ENCODE assay signal across 24 cellular contexts in genomic region chr6:6746970-6747338, GRCh38.
"Had no signal": no experiment of that assay in that cellular context is flagged by ENCODE, and none has a peak within 500 bp of the region (broad histone marks: within the 10 kb centered on the region; RNA-seq: fewer than 3 reads in every experiment).

No MANE protein-coding gene starts in this region.

- H3K9me3 Mint-ChIP-seq: activated CD4-positive, alpha-beta T cell treated with anti-CD3 and anti-CD28 coated beads, Interleukin-2, amount 10 ng/mL, durations not matched to agents 7 days and 5 days; activated naive CD4-positive, alpha-beta T cell treated with anti-CD3 and anti-CD28 coated beads, Interleukin-2, amount 50 U/mL, for 24 hours; activated T-helper 1 cell treated with anti-CD3 and anti-CD28 coated beads, Interleukin-12 subunit alpha, Interleukin-12 subunit beta, Interleukin-2, Interleukin-4 antibody, amounts not matched to agents 30 ng/mL and 10 ng/mL and 1 ng/mL, durations not matched to agents 14 hours and 24 hours and 36 hours; central memory CD8-positive, alpha-beta T cell; stimulated activated effector memory CD8-positive, alpha-beta T cell treated with anti-CD3 and anti-CD28 coated beads, Interleukin-12 subunit alpha, Interleukin-12 subunit beta, amount 100 ng/mL, for 72 hours; stimulated activated naive CD8-positive, alpha-beta T cell treated with anti-CD3 and anti-CD28 coated beads, Interleukin-15, amount 100 ng/mL, for 72 hours had no signal

- H3K4me1 ChIP-seq: foreskin keratinocyte had no signal

- H3K27ac Mint-ChIP-seq: activated CD4-positive, alpha-beta T cell treated with anti-CD3 and anti-CD28 coated beads, Interleukin-2, amount 10 ng/mL, durations not matched to agents 7 days and 5 days; activated CD8-positive, alpha-beta T cell treated with anti-CD3 and anti-CD28 coated beads, Interleukin-2, amount 10 ng/mL, durations not matched to agents 7 days and 5 days; activated naive CD4-positive, alpha-beta T cell treated with anti-CD3 and anti-CD28 coated beads, Interleukin-2, amount 50 U/mL, for 24 hours; activated T-helper 1 cell treated with anti-CD3 and anti-CD28 coated beads, Interleukin-12 subunit alpha, Interleukin-12 subunit beta, Interleukin-2, Interleukin-4 antibody, amounts not matched to agents 30 ng/mL and 10 ng/mL and 1 ng/mL, durations not matched to agents 14 hours and 24 hours and 36 hours; stimulated activated effector memory CD8-positive, alpha-beta T cell treated with anti-CD3 and anti-CD28 coated beads, Interleukin-12 subunit alpha, Interleukin-12 subunit beta, amount 100 ng/mL, for 72 hours; stimulated activated naive CD8-positive, alpha-beta T cell treated with anti-CD3 and anti-CD28 coated beads, Interleukin-15, amount 100 ng/mL, for 72 hours had no signal

- H3K27ac ChIP-seq: brain microvascular endothelial cell, foreskin keratinocyte, suprapubic skin, tibial nerve had no signal

- H3K36me3 ChIP-seq: brain microvascular endothelial cell, suprapubic skin, tibial nerve, WERI-Rb-1 had no signal

- H3K4me3 ChIP-seq: skin epidermis, suprapubic skin, tibial nerve had no signal

- H3K4me1 Mint-ChIP-seq: central memory CD8-positive, alpha-beta T cell had no signal

- H3K36me3 Mint-ChIP-seq: activated naive CD4-positive, alpha-beta T cell treated with anti-CD3 and anti-CD28 coated beads, Interleukin-2, amount 50 U/mL, for 24 hours; stimulated activated effector memory CD8-positive, alpha-beta T cell treated with anti-CD3 and anti-CD28 coated beads, Interleukin-12 subunit alpha, Interleukin-12 subunit beta, amount 100 ng/mL, for 72 hours had no signal

- H3K27me3 Mint-ChIP-seq: activated naive CD4-positive, alpha-beta T cell treated with anti-CD3 and anti-CD28 coated beads, Interleukin-2, amount 50 U/mL, for 24 hours; central memory CD8-positive, alpha-beta T cell; stimulated activated naive CD8-positive, alpha-beta T cell treated with anti-CD3 and anti-CD28 coated beads, Interleukin-15, amount 100 ng/mL, for 72 hours had no signal

- ATAC-seq: activated CD8-positive, alpha-beta T cell treated with anti-CD3 and anti-CD28 coated beads, Interleukin-2, amount 10 ng/mL, durations not matched to agents 7 days and 5 days; foreskin keratinocyte; stimulated activated effector memory CD8-positive, alpha-beta T cell treated with anti-CD3 and anti-CD28 coated beads, Interleukin-12 subunit alpha, Interleukin-12 subunit beta, amount 100 ng/mL, for 72 hours; stimulated activated naive CD8-positive, alpha-beta T cell treated with anti-CD3 and anti-CD28 coated beads, Interleukin-15, amount 100 ng/mL, for 72 hours had no signal

- H3K9me3 ChIP-seq: suprapubic skin, tibial nerve had no signal

- DNase-seq: activated CD4-positive, alpha-beta T cell treated with anti-CD3 and anti-CD28 coated beads, Interleukin-2, amount 10 ng/mL, durations not matched to agents 7 days and 5 days; activated CD4-positive, CD25-positive, alpha-beta regulatory T cell treated with anti-CD3 and anti-CD28 coated beads, Interleukin-2, amount 50 U/mL, for 72 hours; activated CD8-positive, alpha-beta T cell treated with anti-CD3 and anti-CD28 coated beads, Interleukin-2, amount 10 ng/mL, durations not matched to agents 7 days and 5 days; activated gamma-delta T cell treated with Interleukin-2 at 50 U/mL for 16 hours; aorta; brain microvascular endothelial cell; effector memory CD4-positive, alpha-beta T cell; hippocampal formation; kidney glomerular epithelial cell; occipital lobe; stimulated activated CD4-positive, alpha-beta T cell treated with anti-CD3 and anti-CD28 coated beads, Interleukin-2, amount 100 ng/mL, for 24 hours; stimulated activated naive CD8-positive, alpha-beta T cell treated with anti-CD3 and anti-CD28 coated beads, Interleukin-15, amount 100 ng/mL, for 72 hours; T-helper 1 cell had no signal

- FAIRE-seq: colon, TTC549 had no signal

- H3K4me3 Mint-ChIP-seq: activated CD4-positive, alpha-beta T cell treated with anti-CD3 and anti-CD28 coated beads, Interleukin-2, amount 10 ng/mL, durations not matched to agents 7 days and 5 days; activated CD8-positive, alpha-beta T cell treated with anti-CD3 and anti-CD28 coated beads, Interleukin-2, amount 10 ng/mL, durations not matched to agents 7 days and 5 days; activated naive CD4-positive, alpha-beta T cell treated with anti-CD3 and anti-CD28 coated beads, Interleukin-2, amount 50 U/mL, for 24 hours; activated T-helper 1 cell treated with anti-CD3 and anti-CD28 coated beads, Interleukin-12 subunit alpha, Interleukin-12 subunit beta, Interleukin-2, Interleukin-4 antibody, amounts not matched to agents 30 ng/mL and 10 ng/mL and 1 ng/mL, durations not matched to agents 14 hours and 24 hours and 36 hours; central memory CD8-positive, alpha-beta T cell; stimulated activated effector memory CD8-positive, alpha-beta T cell treated with anti-CD3 and anti-CD28 coated beads, Interleukin-12 subunit alpha, Interleukin-12 subunit beta, amount 100 ng/mL, for 72 hours; stimulated activated naive CD8-positive, alpha-beta T cell treated with anti-CD3 and anti-CD28 coated beads, Interleukin-15, amount 100 ng/mL, for 72 hours had no signal

- H3K27me3 ChIP-seq: brain microvascular endothelial cell, foreskin keratinocyte, suprapubic skin, tibial nerve had no signal
